Comparison of ENCODE assay signal across 14 cellular contexts in the genomic region with DNA sequence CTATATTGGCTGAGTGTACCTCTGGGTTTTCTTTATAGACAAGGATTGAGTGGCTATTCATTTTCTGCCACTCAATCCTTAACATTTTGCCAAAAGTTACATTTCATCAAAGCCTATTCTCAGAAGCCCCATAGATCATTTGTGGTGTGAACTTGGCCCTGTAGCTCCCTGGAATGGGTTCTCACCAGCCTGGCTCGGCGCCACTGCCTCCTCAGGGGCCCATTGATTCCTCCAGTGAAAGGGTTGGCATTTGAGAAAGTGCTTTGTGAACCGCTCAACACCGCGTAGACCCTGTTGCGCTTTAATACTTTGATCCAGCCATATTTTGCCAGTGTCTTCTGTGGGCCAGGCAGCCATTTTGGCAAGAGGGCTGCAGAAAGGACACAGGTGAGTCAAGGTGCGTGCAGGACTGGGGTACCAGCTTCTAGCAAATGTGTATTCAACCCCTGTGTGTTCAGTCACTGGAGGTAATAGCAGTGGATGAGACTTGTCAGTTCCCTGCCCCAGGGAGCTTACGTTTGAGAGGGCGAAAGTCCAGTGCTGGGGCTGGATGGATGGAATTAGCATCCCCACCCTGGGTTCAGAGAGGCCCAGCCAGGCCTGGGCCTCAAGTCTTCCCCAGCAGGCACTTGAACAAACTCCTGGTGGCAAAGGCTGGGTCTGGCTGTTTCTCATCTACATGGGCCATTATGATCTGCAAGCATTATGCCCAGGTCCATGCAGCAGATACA. TPM values are rescaled to one million over a fixed set of nuclear protein-coding genes. Genes with fewer than 3 reads are reported as not detected.
DNase-seq lines count a peak whose midpoint lies in the region; ATAC-seq and TF ChIP-seq lines count a peak whose summit lies in the region.
"Had no signal": no experiment of that assay in that cellular context is flagged by ENCODE, and none has a peak within 500 bp of the region (broad histone marks: within the 10 kb centered on the region; RNA-seq: fewer than 3 reads in every experiment).

No MANE protein-coding gene starts in this region.

- TF ChIP-seq EP300 in tibial nerve (IDR thresholded peaks at IDR 0.05): no peak

- intact Hi-C loops in activated T-helper 2 cell treated with anti-CD3 and anti-CD28 coated beads, Interferon-gamma antibody, Interleukin-2, Interleukin-4, amounts not matched to agents 10 μg/mL and 5 μg/mL and 100 μg/mL, durations not matched to agents 14 hours and 24 hours and 36 hours (cut with micrococcal nuclease): no loop called here

- H3K27ac Mint-ChIP-seq in activated naive CD4-positive, alpha-beta T cell treated with anti-CD3 and anti-CD28 coated beads, Interleukin-2, amount 50 U/mL, for 72 hours: peak overlapping the region; percentile 38 to 93
- peak overlapping the region; percentile 95 for H3K27ac Mint-ChIP-seq in activated T-helper 2 cell treated with anti-CD3 and anti-CD28 coated beads, Interferon-gamma antibody, Interleukin-2, Interleukin-4, amounts not matched to agents 10 μg/mL and 5 μg/mL and 100 μg/mL, durations not matched to agents 14 hours and 24 hours and 36 hours

- TF ChIP-seq POLR2A in tibial nerve (IDR thresholded peaks at IDR 0.05): no peak

- peak overlapping the region in 3 of 4 donors; percentile 13 to 50 (median 39) for H3K27ac ChIP-seq in tibial nerve
- H3K27ac ChIP-seq: right atrium auricular region had no signal

- no peak for DNase-seq in activated naive CD4-positive, alpha-beta T cell treated with anti-CD3 and anti-CD28 coated beads, Interleukin-2, amount 50 U/mL, for 72 hours (ENCODE audit: low spot score in 2 of 2)
- no peak for DNase-seq in activated naive CD4-positive, alpha-beta T cell (lab: John Stamatoyannopoulos, UW)
- DNase-seq in activated T-helper 2 cell treated with anti-CD3 and anti-CD28 coated beads, Interferon-gamma antibody, Interleukin-2, Interleukin-4, amounts not matched to agents 10 μg/mL and 5 μg/mL and 100 μg/mL, durations not matched to agents 14 hours and 24 hours and 36 hours (ENCODE audit: low spot score): no peak
- peak; percentile 74 for DNase-seq in medulla oblongata (ENCODE audit: extremely low spot score)
- DNase-seq in tibial nerve (ENCODE audit: low spot score in 2 of 2): no peak
- DNase-seq in GOT3 (lab: John Stamatoyannopoulos, UW): no peak
- DNase-seq in GM20000 (ENCODE audit: low spot score): no peak
- DNase-seq in Kasumi-1 (lab: John Stamatoyannopoulos, UW): no peak
- DNase-seq: cortex of kidney, NCI-H1436 had no signal

- WGBS in tibial nerve, 2 donors: 45 to 56% methylated on average over 7 to 9 of the region's 9 CpGs

- H3K36me3 ChIP-seq in tibial nerve: peaks cover 0 to 44% (median 20%) of the 10 kb centered on the region in 3 donors

- no peaks in the 10 kb centered on the region for H3K27me3 ChIP-seq in tibial nerve
- H3K27me3 ChIP-seq: right atrium auricular region had no signal

- TF ChIP-seq CTCF in tibial nerve (IDR thresholded peaks at IDR 0.05) (no peak), GM20000 (IDR thresholded peaks at IDR 0.05; ENCODE audit: extremely low read depth, missing control alignments) (no peak)

- H3K4me1 Mint-ChIP-seq in activated T-helper 2 cell treated with anti-CD3 and anti-CD28 coated beads, Interferon-gamma antibody, Interleukin-2, Interleukin-4, amounts not matched to agents 10 μg/mL and 5 μg/mL and 100 μg/mL, durations not matched to agents 14 hours and 24 hours and 36 hours (ENCODE audit: low read depth): peaks cover 64% of the 10 kb centered on the region

- H3K36me3 Mint-ChIP-seq in activated naive CD4-positive, alpha-beta T cell treated with anti-CD3 and anti-CD28 coated beads, Interleukin-2, amount 50 U/mL, for 72 hours: peaks cover 22 to 27% of the 10 kb centered on the region in 2 donors
- H3K36me3 Mint-ChIP-seq in activated T-helper 2 cell treated with anti-CD3 and anti-CD28 coated beads, Interferon-gamma antibody, Interleukin-2, Interleukin-4, amounts not matched to agents 10 μg/mL and 5 μg/mL and 100 μg/mL, durations not matched to agents 14 hours and 24 hours and 36 hours (ENCODE audit: low read depth): peaks cover 75% of the 10 kb centered on the region

- H3K27me3 Mint-ChIP-seq in activated T-helper 2 cell treated with anti-CD3 and anti-CD28 coated beads, Interferon-gamma antibody, Interleukin-2, Interleukin-4, amounts not matched to agents 10 μg/mL and 5 μg/mL and 100 μg/mL, durations not matched to agents 14 hours and 24 hours and 36 hours (ENCODE audit: low read depth): no peaks in the 10 kb centered on the region

- no peak for ATAC-seq in activated naive CD4-positive, alpha-beta T cell treated with anti-CD3 and anti-CD28 coated beads, Interleukin-2, amount 50 U/mL, for 72 hours

- H3K9me3 ChIP-seq in tibial nerve: no peaks in the 10 kb centered on the region
- H3K9me3 ChIP-seq: right atrium auricular region had no signal

- H3K4me3 Mint-ChIP-seq in activated T-helper 2 cell treated with anti-CD3 and anti-CD28 coated beads, Interferon-gamma antibody, Interleukin-2, Interleukin-4, amounts not matched to agents 10 μg/mL and 5 μg/mL and 100 μg/mL, durations not matched to agents 14 hours and 24 hours and 36 hours (ENCODE audit: low read depth): peak overlapping the region; percentile 52

- no peaks in the 10 kb centered on the region for H3K9me3 Mint-ChIP-seq in activated naive CD4-positive, alpha-beta T cell treated with anti-CD3 and anti-CD28 coated beads, Interleukin-2, amount 50 U/mL, for 72 hours
- H3K9me3 Mint-ChIP-seq in activated T-helper 2 cell treated with anti-CD3 and anti-CD28 coated beads, Interferon-gamma antibody, Interleukin-2, Interleukin-4, amounts not matched to agents 10 μg/mL and 5 μg/mL and 100 μg/mL, durations not matched to agents 14 hours and 24 hours and 36 hours: no peaks in the 10 kb centered on the region

- peaks cover 0 to 77% (median 42%) of the 10 kb centered on the region in 4 donors for H3K4me1 ChIP-seq in tibial nerve

- H3K4me3 ChIP-seq in tibial nerve: no peak overlapping the region
- H3K4me3 ChIP-seq: right atrium auricular region had no signal

RNA-seq across cellular contexts. Expression of a gene that starts 3.8 kb away (rescaled TPM):
- total RNA-seq in activated naive CD4-positive, alpha-beta T cell treated with anti-CD3 and anti-CD28 coated beads, Interleukin-2, amount 50 U/mL, for 72 hours: 100 to 1,000 TPM; 125 to 155 TPM
- 256 and 261 TPM in 2 replicates for total RNA-seq in activated T-helper 2 cell treated with anti-CD3 and anti-CD28 coated beads, Interferon-gamma antibody, Interleukin-2, Interleukin-4, amounts not matched to agents 10 μg/mL and 5 μg/mL and 100 μg/mL, durations not matched to agents 14 hours and 24 hours and 36 hours
- 10 to 100 TPM; 27.3 to 42.9 (median 36.3) TPM for total RNA-seq in tibial nerve

RNA-seq across cellular contexts. Expression of a gene that starts 28.0 kb away (rescaled TPM):
- total RNA-seq in activated naive CD4-positive, alpha-beta T cell treated with anti-CD3 and anti-CD28 coated beads, Interleukin-2, amount 50 U/mL, for 72 hours: 10 to 100 TPM; 23.9 to 49.8 TPM
- total RNA-seq in activated T-helper 2 cell treated with anti-CD3 and anti-CD28 coated beads, Interferon-gamma antibody, Interleukin-2, Interleukin-4, amounts not matched to agents 10 μg/mL and 5 μg/mL and 100 μg/mL, durations not matched to agents 14 hours and 24 hours and 36 hours: 42.3 and 43.5 TPM in 2 replicates
- total RNA-seq in tibial nerve: under 1 TPM in 1 of 4 donors, not detected in 3; 0.22 TPM

RNA-seq across cellular contexts. Expression of a gene that starts 39.2 kb away (rescaled TPM):
- total RNA-seq in activated naive CD4-positive, alpha-beta T cell treated with anti-CD3 and anti-CD28 coated beads, Interleukin-2, amount 50 U/mL, for 72 hours: 100 to 1,000 TPM; 405 to 411 TPM
- 507 and 520 TPM in 2 replicates for total RNA-seq in activated T-helper 2 cell treated with anti-CD3 and anti-CD28 coated beads, Interferon-gamma antibody, Interleukin-2, Interleukin-4, amounts not matched to agents 10 μg/mL and 5 μg/mL and 100 μg/mL, durations not matched to agents 14 hours and 24 hours and 36 hours
- total RNA-seq in tibial nerve: 100 to 1,000 TPM; 471 to 530 (median 493) TPM

RNA-seq across cellular contexts. Expression of a gene that starts 57.9 kb away (rescaled TPM):
- total RNA-seq in activated naive CD4-positive, alpha-beta T cell treated with anti-CD3 and anti-CD28 coated beads, Interleukin-2, amount 50 U/mL, for 72 hours: 1 to 10 TPM in 1 of 2 donors, not detected in 1; 1.0 TPM
- total RNA-seq in activated T-helper 2 cell treated with anti-CD3 and anti-CD28 coated beads, Interferon-gamma antibody, Interleukin-2, Interleukin-4, amounts not matched to agents 10 μg/mL and 5 μg/mL and 100 μg/mL, durations not matched to agents 14 hours and 24 hours and 36 hours: not detected in 2 replicates
- not detected for total RNA-seq in tibial nerve
- total RNA-seq: lower leg skin; right atrium auricular region; T-helper 2 cell treated with Interferon-gamma antibody and Interleukin-4, amounts not matched to agents 100 ng/mL and 5 ng/mL, for 36 hours; ureter had no signal

Comparison
In these comparisons a context has a peak if more than half of its experiments do, and no peak if none do; other contexts are left out.
1. RNA of a gene that starts 28.0 kb away (total RNA-seq): 23.9 to 49.8 TPM in activated naive CD4-positive, alpha-beta T cell treated with anti-CD3 and anti-CD28 coated beads, Interleukin-2, amount 50 U/mL, for 72 hours and 42.3 to 43.5 TPM in activated T-helper 2 cell treated with anti-CD3 and anti-CD28 coated beads, Interferon-gamma antibody, Interleukin-2, Interleukin-4, amounts not matched to agents 10 μg/mL and 5 μg/mL and 100 μg/mL, durations not matched to agents 14 hours and 24 hours and 36 hours; 0.22 TPM in tibial nerve; every median in the first group is over 10 times any median in the second.